ENCODE assay signal across 33 cellular contexts in genomic region chr4:49036528-49036927, GRCh38. TPM values are rescaled to one million over a fixed set of nuclear protein-coding genes. Genes with fewer than 3 reads are reported as not detected.
"Had no signal": no experiment of that assay in that cellular context is flagged by ENCODE, and none has a peak within 500 bp of the region (broad histone marks: within the 10 kb centered on the region; RNA-seq: fewer than 3 reads in every experiment).

No MANE protein-coding gene starts in this region.

- H3K4me3 ChIP-seq: esophagus muscularis mucosa, gastroesophageal sphincter, heart left ventricle, hepatocyte, neural progenitor cell, ovary, psoas muscle, sigmoid colon, stomach, thyroid gland, vagina had no signal

- ATAC-seq: foreskin keratinocyte; gastroesophageal sphincter; heart left ventricle; left lobe of liver; naive thymus-derived CD4-positive, alpha-beta T cell; psoas muscle; right cardiac atrium; stimulated activated effector memory CD8-positive, alpha-beta T cell treated with anti-CD3 and anti-CD28 coated beads, Interleukin-12 subunit alpha, Interleukin-12 subunit beta, amount 100 ng/mL, for 72 hours had no signal

- H3K4me1 ChIP-seq: esophagus muscularis mucosa, foreskin keratinocyte, gastroesophageal sphincter, heart left ventricle, neural progenitor cell, psoas muscle, sigmoid colon, stomach, thyroid gland, vagina had no signal

- H3K9me3 ChIP-seq: esophagus muscularis mucosa, gastroesophageal sphincter, heart left ventricle, ovary, psoas muscle, stomach, thyroid gland, vagina had no signal

- H3K9ac ChIP-seq: neural progenitor cell had no signal

- H3K4me2 ChIP-seq: hepatocyte, neural progenitor cell had no signal

- H3K27ac ChIP-seq: esophagus muscularis mucosa, foreskin keratinocyte, gastroesophageal sphincter, heart left ventricle, hepatocyte, neural progenitor cell, ovary, psoas muscle, sigmoid colon, stomach, thyroid gland, vagina had no signal

- H3K36me3 ChIP-seq: esophagus muscularis mucosa, gastroesophageal sphincter, heart left ventricle, neural progenitor cell, ovary, sigmoid colon, stomach, thyroid gland, vagina had no signal

- H3K27me3 ChIP-seq: foreskin keratinocyte, hepatocyte, neural progenitor cell, ovary, sigmoid colon, stomach, thyroid gland, vagina had no signal

- H3K79me2 ChIP-seq: hepatocyte had no signal

- DNase-seq: dermis blood vessel endothelial cell; effector memory CD4-positive, alpha-beta T cell; foreskin keratinocyte; heart left ventricle; kidney; mesenchymal stem cell; midbrain; naive thymus-derived CD4-positive, alpha-beta T cell; nucleus accumbens; ovary; psoas muscle; right cardiac atrium; sigmoid colon; stimulated activated CD4-positive, alpha-beta T cell treated with anti-CD3 and anti-CD28 coated beads, Interleukin-2, amount 100 ng/mL, for 24 hours; stimulated activated CD4-positive, alpha-beta T cell treated with anti-CD3 and anti-CD28 coated beads, Interleukin-4, amount 100 ng/mL, for 24 hours; stimulated activated naive CD4-positive, alpha-beta T cell treated with Interleukin-2 at 50 U/mL for 16 hours; stomach; thyroid gland; trophoblast cell had no signal

- H2AFZ ChIP-seq: hepatocyte, neural progenitor cell had no signal

RNA-seq across cellular contexts. Expression of gene CWH43, which starts 50.5 kb away (rescaled TPM):
- total RNA-seq: dermis blood vessel endothelial cell; endothelial cell of umbilical vein; esophagus muscularis mucosa; fibroblast of lung; heart left ventricle; hepatocyte; left lobe of liver; lung microvascular endothelial cell; mucosa of gallbladder; naive thymus-derived CD4-positive, alpha-beta T cell; psoas muscle; right cardiac atrium; sigmoid colon; skeletal muscle tissue; subcutaneous adipose tissue; temporal lobe had no signal
- polyA plus RNA-seq: endothelial cell of umbilical vein; fibroblast of lung; heart left ventricle; hepatocyte; naive thymus-derived CD4-positive, alpha-beta T cell; ovary; psoas muscle; right cardiac atrium had no signal
